In the genomic region with DNA sequence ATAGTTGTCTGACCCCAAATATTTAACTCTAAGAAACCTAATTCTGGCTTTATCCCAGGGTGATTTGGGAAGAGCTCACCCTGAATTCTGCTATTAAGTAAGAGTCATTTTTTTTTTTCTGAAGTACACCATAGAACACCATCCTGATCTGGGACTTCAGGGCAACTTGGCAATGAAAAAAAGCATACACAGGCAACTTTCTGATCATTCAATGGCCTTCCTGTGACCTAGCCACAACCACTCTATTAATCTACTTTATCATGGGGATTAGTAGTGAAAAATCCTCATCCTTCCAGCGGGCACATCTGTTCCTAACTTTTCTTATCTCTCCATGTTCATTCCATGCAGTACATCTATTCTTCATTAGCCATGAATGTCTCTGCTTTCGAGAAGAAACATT, we compare ENCODE assay signal across 36 cellular contexts.
"Had no signal": no experiment of that assay in that cellular context is flagged by ENCODE, and none has a peak within 500 bp of the region (broad histone marks: within the 10 kb centered on the region; RNA-seq: fewer than 3 reads in every experiment).

No MANE protein-coding gene starts in this region.

- H3K27ac Mint-ChIP-seq: activated CD4-positive, alpha-beta memory T cell treated with anti-CD3 and anti-CD28 coated beads for 36 hours; activated CD4-positive, alpha-beta T cell treated with anti-CD3 and anti-CD28 coated beads for 36 hours; activated CD4-positive, alpha-beta T cell treated with anti-CD3 and anti-CD28 coated beads, Interleukin-2, amount 10 ng/mL, durations not matched to agents 24 days and 14 days; activated CD8-positive, alpha-beta memory T cell treated with anti-CD3 and anti-CD28 coated beads, Interleukin-2, amount 10 ng/mL, durations not matched to agents 7 days and 5 days; activated CD8-positive, alpha-beta T cell treated with anti-CD3 and anti-CD28 coated beads, Interleukin-2, amount 10 ng/mL, durations not matched to agents 7 days and 5 days; activated naive CD4-positive, alpha-beta T cell treated with anti-CD3 and anti-CD28 coated beads for 36 hours; activated naive CD4-positive, alpha-beta T cell treated with anti-CD3 and anti-CD28 coated beads, Interleukin-2, amount 50 U/mL, for 24 hours; activated naive CD8-positive, alpha-beta T cell treated with anti-CD3 and anti-CD28 coated beads for 36 hours; activated naive CD8-positive, alpha-beta T cell treated with anti-CD3 and anti-CD28 coated beads, Interleukin-2, amount 50 U/mL, for 24 hours; activated T-helper 1 cell treated with anti-CD3 and anti-CD28 coated beads, Interleukin-12 subunit alpha, Interleukin-12 subunit beta, Interleukin-2, Interleukin-4 antibody, amounts not matched to agents 30 ng/mL and 10 ng/mL and 1 ng/mL, durations not matched to agents 14 hours and 24 hours and 36 hours; activated T-helper 2 cell treated with anti-CD3 and anti-CD28 coated beads, Interferon-gamma antibody, Interleukin-2, Interleukin-4, amounts not matched to agents 10 μg/mL and 5 μg/mL and 100 μg/mL, durations not matched to agents 14 hours and 24 hours and 36 hours; brain; T-helper 17 cell; T-helper 2 cell treated with Interferon-gamma antibody and Interleukin-4, amounts not matched to agents 5 μg/mL and 100 μg/mL, for 36 hours had no signal

- H3K36me3 ChIP-seq: adrenal gland, ascending aorta, breast epithelium, cardiac muscle cell, colonic mucosa, esophagus squamous epithelium had no signal

- H3K4me3 Mint-ChIP-seq: activated CD4-positive, alpha-beta memory T cell treated with anti-CD3 and anti-CD28 coated beads for 36 hours; activated CD4-positive, alpha-beta T cell treated with anti-CD3 and anti-CD28 coated beads for 36 hours; activated CD4-positive, alpha-beta T cell treated with anti-CD3 and anti-CD28 coated beads, Interleukin-2, amount 10 ng/mL, durations not matched to agents 24 days and 14 days; activated CD8-positive, alpha-beta memory T cell treated with anti-CD3 and anti-CD28 coated beads, Interleukin-2, amount 10 ng/mL, durations not matched to agents 7 days and 5 days; activated CD8-positive, alpha-beta T cell treated with anti-CD3 and anti-CD28 coated beads, Interleukin-2, amount 10 ng/mL, durations not matched to agents 7 days and 5 days; activated naive CD4-positive, alpha-beta T cell treated with anti-CD3 and anti-CD28 coated beads for 36 hours; activated naive CD4-positive, alpha-beta T cell treated with anti-CD3 and anti-CD28 coated beads, Interleukin-2, amount 50 U/mL, for 24 hours; activated naive CD8-positive, alpha-beta T cell treated with anti-CD3 and anti-CD28 coated beads for 36 hours; activated naive CD8-positive, alpha-beta T cell treated with anti-CD3 and anti-CD28 coated beads, Interleukin-2, amount 50 U/mL, for 24 hours; activated T-helper 1 cell treated with anti-CD3 and anti-CD28 coated beads, Interleukin-12 subunit alpha, Interleukin-12 subunit beta, Interleukin-2, Interleukin-4 antibody, amounts not matched to agents 30 ng/mL and 10 ng/mL and 1 ng/mL, durations not matched to agents 14 hours and 24 hours and 36 hours; brain; T-helper 17 cell; T-helper 2 cell treated with Interferon-gamma antibody and Interleukin-4, amounts not matched to agents 5 μg/mL and 100 μg/mL, for 36 hours had no signal

- H3K4me1 Mint-ChIP-seq: activated CD4-positive, alpha-beta T cell treated with anti-CD3 and anti-CD28 coated beads for 36 hours; activated CD4-positive, alpha-beta T cell treated with anti-CD3 and anti-CD28 coated beads, Interleukin-2, amount 10 ng/mL, durations not matched to agents 24 days and 14 days; activated CD8-positive, alpha-beta memory T cell treated with anti-CD3 and anti-CD28 coated beads, Interleukin-2, amount 10 ng/mL, durations not matched to agents 7 days and 5 days; activated naive CD4-positive, alpha-beta T cell treated with anti-CD3 and anti-CD28 coated beads, Interleukin-2, amount 50 U/mL, for 24 hours; activated naive CD8-positive, alpha-beta T cell treated with anti-CD3 and anti-CD28 coated beads for 36 hours; activated naive CD8-positive, alpha-beta T cell treated with anti-CD3 and anti-CD28 coated beads, Interleukin-2, amount 50 U/mL, for 24 hours; brain; T-helper 17 cell had no signal

- FAIRE-seq: endometrium, endothelial cell of umbilical vein, frontal cortex had no signal

- H3K27me3 ChIP-seq: adrenal gland, ascending aorta, breast epithelium, cardiac muscle cell, colonic mucosa, esophagus squamous epithelium had no signal

- H3K9me3 Mint-ChIP-seq: activated CD4-positive, alpha-beta memory T cell treated with anti-CD3 and anti-CD28 coated beads for 36 hours; activated CD4-positive, alpha-beta T cell treated with anti-CD3 and anti-CD28 coated beads, Interleukin-2, amount 10 ng/mL, durations not matched to agents 24 days and 14 days; activated naive CD4-positive, alpha-beta T cell treated with anti-CD3 and anti-CD28 coated beads for 36 hours; activated naive CD8-positive, alpha-beta T cell treated with anti-CD3 and anti-CD28 coated beads for 36 hours; activated naive CD8-positive, alpha-beta T cell treated with anti-CD3 and anti-CD28 coated beads, Interleukin-2, amount 50 U/mL, for 24 hours; activated T-helper 1 cell treated with anti-CD3 and anti-CD28 coated beads, Interleukin-12 subunit alpha, Interleukin-12 subunit beta, Interleukin-2, Interleukin-4 antibody, amounts not matched to agents 30 ng/mL and 10 ng/mL and 1 ng/mL, durations not matched to agents 14 hours and 24 hours and 36 hours; activated T-helper 2 cell treated with anti-CD3 and anti-CD28 coated beads, Interferon-gamma antibody, Interleukin-2, Interleukin-4, amounts not matched to agents 10 μg/mL and 5 μg/mL and 100 μg/mL, durations not matched to agents 14 hours and 24 hours and 36 hours; T-helper 2 cell treated with Interferon-gamma antibody and Interleukin-4, amounts not matched to agents 5 μg/mL and 100 μg/mL, for 36 hours had no signal

- H3K4me3 ChIP-seq: adrenal gland, ascending aorta, breast epithelium, cardiac muscle cell, colonic mucosa, esophagus squamous epithelium had no signal

- H3K36me3 Mint-ChIP-seq: activated CD4-positive, alpha-beta memory T cell treated with anti-CD3 and anti-CD28 coated beads for 36 hours; activated CD8-positive, alpha-beta memory T cell treated with anti-CD3 and anti-CD28 coated beads, Interleukin-2, amount 10 ng/mL, durations not matched to agents 7 days and 5 days; activated naive CD4-positive, alpha-beta T cell treated with anti-CD3 and anti-CD28 coated beads, Interleukin-2, amount 50 U/mL, for 24 hours; activated naive CD8-positive, alpha-beta T cell treated with anti-CD3 and anti-CD28 coated beads for 36 hours; brain had no signal

- H3K4me1 ChIP-seq: adrenal gland, ascending aorta, breast epithelium, colonic mucosa, esophagus squamous epithelium had no signal

- H3K9me3 ChIP-seq: adrenal gland, ascending aorta, breast epithelium, colonic mucosa, esophagus squamous epithelium had no signal

- DNase-seq: activated CD4-positive, alpha-beta memory T cell treated with anti-CD3 and anti-CD28 coated beads for 36 hours; activated CD4-positive, alpha-beta T cell treated with anti-CD3 and anti-CD28 coated beads for 36 hours; activated CD4-positive, alpha-beta T cell treated with anti-CD3 and anti-CD28 coated beads, Interleukin-2, amount 10 ng/mL, durations not matched to agents 24 days and 14 days; activated CD4-positive, CD25-positive, alpha-beta regulatory T cell; activated CD4-positive, CD25-positive, alpha-beta regulatory T cell treated with anti-CD3 and anti-CD28 coated beads, Interleukin-2, amount 50 U/mL, for 72 hours; activated CD8-positive, alpha-beta memory T cell treated with anti-CD3 and anti-CD28 coated beads, Interleukin-2, amount 10 ng/mL, durations not matched to agents 7 days and 5 days; activated CD8-positive, alpha-beta memory T cell treated with anti-CD3 and anti-CD28 coated beads, Interleukin-2, amount 50 U/mL, for 4 hours; activated CD8-positive, alpha-beta T cell treated with anti-CD3 and anti-CD28 coated beads, Interleukin-2, amount 10 ng/mL, durations not matched to agents 7 days and 5 days; activated effector memory CD4-positive, alpha-beta T cell treated with anti-CD3 and anti-CD28 coated beads, Interleukin-2, amount 50 U/mL, for 16 hours; activated naive CD4-positive, alpha-beta T cell treated with anti-CD3 and anti-CD28 coated beads for 36 hours; activated naive CD8-positive, alpha-beta T cell treated with anti-CD3 and anti-CD28 coated beads for 36 hours; activated naive CD8-positive, alpha-beta T cell treated with anti-CD3 and anti-CD28 coated beads, Interleukin-2, amount 50 U/mL, for 24 hours; activated T-cell treated with anti-CD3 and anti-CD28 coated beads, Interleukin-2, amount 50 U/mL, for 1 hour; activated T-cell treated with anti-CD3 and anti-CD28 coated beads, Interleukin-2, amount 50 U/mL, for 48 hours; adrenal gland; central memory CD4-positive, alpha-beta T cell; cerebellar nuclear complex; colonic mucosa; effector CD8-positive, alpha-beta T cell; esophagus squamous epithelium; foreskin fibroblast; T-helper 1 cell; T-helper 17 cell; T1000 had no signal

- H3K27me3 Mint-ChIP-seq: activated CD4-positive, alpha-beta memory T cell treated with anti-CD3 and anti-CD28 coated beads for 36 hours; activated CD4-positive, alpha-beta T cell treated with anti-CD3 and anti-CD28 coated beads for 36 hours; activated CD4-positive, alpha-beta T cell treated with anti-CD3 and anti-CD28 coated beads, Interleukin-2, amount 10 ng/mL, durations not matched to agents 24 days and 14 days; activated CD8-positive, alpha-beta memory T cell treated with anti-CD3 and anti-CD28 coated beads, Interleukin-2, amount 10 ng/mL, durations not matched to agents 7 days and 5 days; activated naive CD4-positive, alpha-beta T cell treated with anti-CD3 and anti-CD28 coated beads, Interleukin-2, amount 50 U/mL, for 24 hours; activated naive CD8-positive, alpha-beta T cell treated with anti-CD3 and anti-CD28 coated beads, Interleukin-2, amount 50 U/mL, for 24 hours; brain; T-helper 17 cell had no signal

- H3K27ac ChIP-seq: adrenal gland, ascending aorta, breast epithelium, cardiac muscle cell, colonic mucosa, epithelial cell of prostate, esophagus squamous epithelium had no signal
